Comparison of ENCODE assay signal across 21 cellular contexts in genomic region chr14:89393346-89393745, GRCh38. TPM values are rescaled to one million over a fixed set of nuclear protein-coding genes. Genes with fewer than 3 reads are reported as not detected.
DNase-seq lines count a peak whose midpoint lies in the region; ATAC-seq and TF ChIP-seq lines count a peak whose summit lies in the region.
"Had no signal": no experiment of that assay in that cellular context is flagged by ENCODE, and none has a peak within 500 bp of the region (broad histone marks: within the 10 kb centered on the region; RNA-seq: fewer than 3 reads in every experiment).

No MANE protein-coding gene starts in this region.

- intact Hi-C loops in activated CD4-positive, alpha-beta T cell treated with anti-CD3 and anti-CD28 coated beads, Interleukin-2, amount 10 ng/mL, durations not matched to agents 24 days and 14 days (cut with micrococcal nuclease), result no loop called here

- no peak overlapping the region for H4K8ac ChIP-seq in H9 (replicated peaks; ENCODE audit: insufficient read length, low read depth, low read length)

- H2BK12ac ChIP-seq in H9 (ENCODE audit: insufficient read length, low read depth, low read length), result no peak overlapping the region

- H4K91ac ChIP-seq in H9 (ENCODE audit: insufficient read length, low read depth, low read length), result no peak overlapping the region

- no peak overlapping the region for H2BK20ac ChIP-seq in H9 (ENCODE audit: low read depth, low read length, poor library complexity, severe bottlenecking)

- no peak for ATAC-seq in activated naive CD8-positive, alpha-beta T cell treated with anti-CD3 and anti-CD28 coated beads, Interleukin-2, amount 50 U/mL, for 24 hours
- ATAC-seq: A549 had no signal

- no peak overlapping the region for H3K18ac ChIP-seq in H9 (ENCODE audit: insufficient read length, low read depth, low read length)

- H3K27ac ChIP-seq in H9 (ENCODE audit: insufficient read length, low read depth, low read length), result no peak overlapping the region
- H3K27ac ChIP-seq: A549, brain microvascular endothelial cell, RWPE1, upper lobe of left lung had no signal

- H3T11ph ChIP-seq in H9 (ENCODE audit: low read length), result no peak overlapping the region

- H2BK5ac ChIP-seq in H9 (ENCODE audit: insufficient read length, low read length), result no peak overlapping the region

- no peak overlapping the region for H4K5ac ChIP-seq in H9 (ENCODE audit: insufficient read length, low read depth, low read length)

- no peaks in the 10 kb centered on the region for H4K20me1 ChIP-seq in H9 (ENCODE audit: control insufficient read depth, insufficient read depth, insufficient read length)

- H3K9me3 ChIP-seq in H9 (ENCODE audit: control insufficient read depth, low read depth, low read length), result no peaks in the 10 kb centered on the region
- H3K9me3 ChIP-seq: A549, esophagus squamous epithelium, upper lobe of left lung had no signal

- peaks cover 7% of the 10 kb centered on the region for H3K79me1 ChIP-seq in H9 (ENCODE audit: insufficient read depth, low read depth, low read length, poor library complexity, severe bottlenecking)

- H3K4me3 Mint-ChIP-seq in activated CD4-positive, alpha-beta T cell treated with anti-CD3 and anti-CD28 coated beads, Interleukin-2, amount 10 ng/mL, durations not matched to agents 24 days and 14 days, result no peak overlapping the region
- H3K4me3 Mint-ChIP-seq in H9 (no peak overlapping the region), osteocyte (ENCODE audit: unreplicated experiment) (no peak overlapping the region)
- no peak overlapping the region for H3K4me3 Mint-ChIP-seq in activated naive CD8-positive, alpha-beta T cell treated with anti-CD3 and anti-CD28 coated beads, Interleukin-2, amount 50 U/mL, for 24 hours
- H3K4me3 Mint-ChIP-seq: HFFc6 had no signal

- no peak overlapping the region for H3K4ac ChIP-seq in H9 (ENCODE audit: low read depth, low read length)

- WGBS in H9 (ENCODE audit: extremely low coverage, insufficient read length, low lambda C conversion rate), result no CpG with 5 or more reads among the region's 6 CpGs

- H3K14ac ChIP-seq in H9 (ENCODE audit: insufficient read depth, low read length), result no peak overlapping the region

- no peak overlapping the region for H3K56ac ChIP-seq in H9 (ENCODE audit: insufficient read length, low read depth, low read length)

- TF ChIP-seq CTCF in H9 (conservative IDR thresholded peaks at IDR 0.05) (no peak), osteocyte (IDR thresholded peaks at IDR 0.05) (no peak)

- H3K4me1 ChIP-seq in H9 (ENCODE audit: insufficient read depth, low read length), result peaks cover 20% of the 10 kb centered on the region; the same call in 1 of the 2 replicates

- H3K23ac ChIP-seq in H9 (ENCODE audit: insufficient read length, low read depth, low read length), result no peak overlapping the region

- no peak overlapping the region for H2AFZ ChIP-seq in H9 (ENCODE audit: low read length)

- no peak overlapping the region for H3K9ac ChIP-seq in H9 (ENCODE audit: extremely low read depth, insufficient read length, low read length)

- no peaks in the 10 kb centered on the region for H3K27me3 ChIP-seq in H9 (ENCODE audit: insufficient read depth, low read length)
- H3K27me3 ChIP-seq: brain microvascular endothelial cell, dorsolateral prefrontal cortex, esophagus squamous epithelium, upper lobe of left lung had no signal

- H2BK120ac ChIP-seq in H9 (ENCODE audit: low read depth, low read length, poor library complexity, severe bottlenecking), result no peak overlapping the region

- no peaks in the 10 kb centered on the region for H3K23me2 ChIP-seq in H9 (ENCODE audit: insufficient read length, low read depth, low read length, poor library complexity, severe bottlenecking)

- H3K27ac Mint-ChIP-seq in activated CD4-positive, alpha-beta T cell treated with anti-CD3 and anti-CD28 coated beads, Interleukin-2, amount 10 ng/mL, durations not matched to agents 24 days and 14 days, result peak overlapping the region; percentile 71
- H3K27ac Mint-ChIP-seq in H9 (peak overlapping the region; percentile 42 to 59 (median 49); a peak in 4 of 7 replicates), osteocyte (ENCODE audit: unreplicated experiment) (peak overlapping the region; percentile 15)
- H3K27ac Mint-ChIP-seq in activated naive CD8-positive, alpha-beta T cell treated with anti-CD3 and anti-CD28 coated beads, Interleukin-2, amount 50 U/mL, for 24 hours, result peak overlapping the region; percentile 38
- H3K27ac Mint-ChIP-seq: HFFc6, progenitor cell of endocrine pancreas had no signal

- H2BK15ac ChIP-seq in H9 (ENCODE audit: low read depth, low read length), result no peak overlapping the region

- H3K4me1 Mint-ChIP-seq in activated CD4-positive, alpha-beta T cell treated with anti-CD3 and anti-CD28 coated beads, Interleukin-2, amount 10 ng/mL, durations not matched to agents 24 days and 14 days, result peaks cover 27% of the 10 kb centered on the region
- H3K4me1 Mint-ChIP-seq in H9 (peaks cover 56 to 69% of the 10 kb centered on the region in 2 experiments), osteocyte (ENCODE audit: unreplicated experiment) (peaks cover 16% of the 10 kb centered on the region)
- H3K4me1 Mint-ChIP-seq in activated naive CD8-positive, alpha-beta T cell treated with anti-CD3 and anti-CD28 coated beads, Interleukin-2, amount 50 U/mL, for 24 hours, result peaks cover 58% of the 10 kb centered on the region

- H3K27me3 Mint-ChIP-seq in activated CD4-positive, alpha-beta T cell treated with anti-CD3 and anti-CD28 coated beads, Interleukin-2, amount 10 ng/mL, durations not matched to agents 24 days and 14 days, result no peaks in the 10 kb centered on the region
- H3K27me3 Mint-ChIP-seq in H9 (ENCODE audit: low read depth) (no peaks in the 10 kb centered on the region), osteocyte (ENCODE audit: unreplicated experiment) (no peaks in the 10 kb centered on the region)
- no peaks in the 10 kb centered on the region for H3K27me3 Mint-ChIP-seq in activated naive CD8-positive, alpha-beta T cell treated with anti-CD3 and anti-CD28 coated beads, Interleukin-2, amount 50 U/mL, for 24 hours

- no peaks in the 10 kb centered on the region for H3K9me3 Mint-ChIP-seq in activated CD4-positive, alpha-beta T cell treated with anti-CD3 and anti-CD28 coated beads, Interleukin-2, amount 10 ng/mL, durations not matched to agents 24 days and 14 days
- no peaks in the 10 kb centered on the region for H3K9me3 Mint-ChIP-seq in H9
- no peaks in the 10 kb centered on the region for H3K9me3 Mint-ChIP-seq in activated naive CD8-positive, alpha-beta T cell treated with anti-CD3 and anti-CD28 coated beads, Interleukin-2, amount 50 U/mL, for 24 hours
- no peaks in the 10 kb centered on the region for H3K9me3 Mint-ChIP-seq in osteocyte (ENCODE audit: unreplicated experiment)
- H3K9me3 Mint-ChIP-seq: HFFc6 had no signal

- DNase-seq in activated CD4-positive, alpha-beta T cell treated with anti-CD3 and anti-CD28 coated beads, Interleukin-2, amount 10 ng/mL, durations not matched to agents 24 days and 14 days, result no peak
- no peak for DNase-seq in activated CD4-positive, alpha-beta T cell treated with anti-CD3 and anti-CD28 coated beads for 48 hours
- DNase-seq in H9 (no peak), osteocyte (ENCODE audit: extremely low spot score, unreplicated experiment) (no peak), midbrain (lab: John Stamatoyannopoulos, UW) (no peak)
- DNase-seq in activated naive CD8-positive, alpha-beta T cell treated with anti-CD3 and anti-CD28 coated beads, Interleukin-2, amount 50 U/mL, for 24 hours, result no peak
- DNase-seq in central memory CD4-positive, alpha-beta T cell, result no peak
- no peak for DNase-seq in stimulated activated CD8-positive, alpha-beta memory T cell treated with anti-CD3 and anti-CD28 coated beads, Interleukin-4, amount 100 ng/mL, for 48 hours
- DNase-seq: brain microvascular endothelial cell; DMS79; dorsolateral prefrontal cortex; esophagus squamous epithelium; HFFc6; NCI-H1436 treated with DMSO at 0.1 percent for 48 hours; NCI-H345; NK-92 treated with Interleukin-12 subunit alpha and Interleukin-12 subunit beta, amount 100 ng/mL, for 24 hours; SW 1271; upper lobe of left lung had no signal

- H3K36me3 Mint-ChIP-seq in activated CD4-positive, alpha-beta T cell treated with anti-CD3 and anti-CD28 coated beads, Interleukin-2, amount 10 ng/mL, durations not matched to agents 24 days and 14 days (ENCODE audit: low read depth), result peaks cover 10% of the 10 kb centered on the region
- H3K36me3 Mint-ChIP-seq in H9 (ENCODE audit: insufficient read depth in 1 of 3, low read depth in 3 of 3) (peaks cover 11 to 33% (median 14%) of the 10 kb centered on the region in 3 experiments; a peak in 5 of 7 replicates), osteocyte (ENCODE audit: unreplicated experiment) (peaks cover 13% of the 10 kb centered on the region)
- H3K36me3 Mint-ChIP-seq in activated naive CD8-positive, alpha-beta T cell treated with anti-CD3 and anti-CD28 coated beads, Interleukin-2, amount 50 U/mL, for 24 hours (ENCODE audit: low read depth), result peaks cover 33% of the 10 kb centered on the region

- H3K4me2 ChIP-seq in H9 (ENCODE audit: insufficient read depth, insufficient read length, low read length), result no peak overlapping the region
- H3K4me2 ChIP-seq: A549 had no signal

- H2AK5ac ChIP-seq in H9 (ENCODE audit: insufficient read length, low read length), result no peak overlapping the region

- H3K79me2 ChIP-seq in H9 (ENCODE audit: insufficient read depth, low read length), result peaks cover 73% of the 10 kb centered on the region

RNA-seq across cellular contexts. Expression of gene FOXN3, which starts 23.7 kb away (rescaled TPM):
- total RNA-seq in activated CD4-positive, alpha-beta T cell treated with anti-CD3 and anti-CD28 coated beads, Interleukin-2, amount 10 ng/mL, durations not matched to agents 24 days and 14 days, result 80.0 and 85.2 TPM in 2 replicates
- total RNA-seq in H9 (2021) (114 and 125 TPM in 2 replicates), osteocyte (120 and 130 TPM in 2 replicates)

Comparison
In these comparisons a context has a peak if more than half of its experiments do, and no peak if none do; other contexts are left out.
1. H3K27ac Mint-ChIP-seq: peak in every context shown above with its lines; median percentile 71 in activated CD4-positive, alpha-beta T cell treated with anti-CD3 and anti-CD28 coated beads, Interleukin-2, amount 10 ng/mL, durations not matched to agents 24 days and 14 days; 49 in H9; 38 in activated naive CD8-positive, alpha-beta T cell treated with anti-CD3 and anti-CD28 coated beads, Interleukin-2, amount 50 U/mL, for 24 hours; 15 in osteocyte.